24 cellular contexts compared by ENCODE assay signal in genomic region chr9:35364817-35365585, GRCh38.
DNase-seq lines count a peak whose midpoint lies in the region; ATAC-seq, FAIRE-seq and TF ChIP-seq lines count a peak whose summit lies in the region.
"Had no signal": no experiment of that assay in that cellular context is flagged by ENCODE, and none has a peak within 500 bp of the region (broad histone marks: within the 10 kb centered on the region; RNA-seq: fewer than 3 reads in every experiment).

No MANE protein-coding gene starts in this region.

- intact Hi-C loops in left colon (cut with DNase I, micrococcal nuclease): no loop called here

- peak; percentile 66 for ATAC-seq in left colon
- ATAC-seq in GM19351 (IDR thresholded peaks at IDR 0.05; ENCODE audit: unreplicated experiment): no peak
- ATAC-seq: naive thymus-derived CD4-positive, alpha-beta T cell had no signal

- peaks cover 0 to 2% of the 10 kb centered on the region in 2 donors for H3K4me1 ChIP-seq in small intestine (ENCODE audit: control insufficient read depth in 2 of 2, insufficient read depth in 1 of 2, low read depth in 1 of 2, low read length in 1 of 2)

- H3K36me3 ChIP-seq in small intestine (ENCODE audit: control insufficient read depth in 2 of 2, insufficient read depth in 2 of 2, low read length in 2 of 2): peaks cover 0 to 2% of the 10 kb centered on the region in 2 donors

- WGBS in small intestine, 3 donors: 47 to 52% (median 49%) methylated on average over 3 of the region's 3 CpGs

- H3K4me3 ChIP-seq in small intestine (ENCODE audit: low read depth in 1 of 2, low read length in 2 of 2): no peak overlapping the region
- H3K4me3 ChIP-seq: dorsolateral prefrontal cortex, thoracic aorta had no signal

- DNase-seq in NCI-H510A treated with DMSO at 0.1 percent for 48 hours (lab: John Stamatoyannopoulos, UW) (peak; percentile 5), NCI-H510A (lab: John Stamatoyannopoulos, UW) (no peak), left colon (no peak), small intestine (peak; percentile 31), erythroblast (lab: John Stamatoyannopoulos, UW) (no peak), COLO829 (ENCODE audit: low spot score) (no peak)
- DNase-seq: 8988T; activated CD8-positive, alpha-beta memory T cell treated with anti-CD3 and anti-CD28 coated beads for 24 hours; activated effector memory CD4-positive, alpha-beta T cell treated with Interleukin-2 at 50 U/mL for 16 hours; central memory CD4-positive, alpha-beta T cell; dorsolateral prefrontal cortex; glutamatergic neuron; naive thymus-derived CD4-positive, alpha-beta T cell; NCI-H1105; NCI-H226; NCI-H82; occipital lobe; RPMI8226 had no signal

- H3K27me3 ChIP-seq in small intestine (ENCODE audit: control insufficient read depth in 2 of 2, insufficient read depth in 2 of 2, low read length in 2 of 2): no peaks in the 10 kb centered on the region
- H3K27me3 ChIP-seq: dorsolateral prefrontal cortex had no signal

- no peak for TF ChIP-seq POLR2A in erythroblast (IDR thresholded peaks at IDR 0.05; ENCODE audit: low read length)

- peak overlapping the region; percentile 63 for H3K27ac ChIP-seq in VCaP
- H3K27ac ChIP-seq in small intestine (ENCODE audit: low read depth in 1 of 2, low read length in 1 of 2): no peak overlapping the region
- H3K27ac ChIP-seq: dorsolateral prefrontal cortex, thoracic aorta had no signal

- no peaks in the 10 kb centered on the region for H3K9me3 ChIP-seq in small intestine (ENCODE audit: control insufficient read depth, low read depth)
- H3K9me3 ChIP-seq: thoracic aorta had no signal

- TF ChIP-seq CTCF in VCaP (conservative IDR thresholded peaks at IDR 0.05): no peak

- no peak for FAIRE-seq in small intestine (lab: Jason Lieb, UNC)
- FAIRE-seq: astrocyte, D721Med, GM12891 had no signal

Comparison
In these comparisons a context has a peak if more than half of its experiments do, and no peak if none do; other contexts are left out.
1. DNase-seq: peak in NCI-H510A treated with DMSO at 0.1 percent for 48 hours (single experiment) and small intestine (single experiment); none in NCI-H510A (single experiment), left colon (0 of 2), erythroblast (0 of 2) and COLO829 (single experiment).